ENCODE assay signal across 16 cellular contexts in the genomic region with DNA sequence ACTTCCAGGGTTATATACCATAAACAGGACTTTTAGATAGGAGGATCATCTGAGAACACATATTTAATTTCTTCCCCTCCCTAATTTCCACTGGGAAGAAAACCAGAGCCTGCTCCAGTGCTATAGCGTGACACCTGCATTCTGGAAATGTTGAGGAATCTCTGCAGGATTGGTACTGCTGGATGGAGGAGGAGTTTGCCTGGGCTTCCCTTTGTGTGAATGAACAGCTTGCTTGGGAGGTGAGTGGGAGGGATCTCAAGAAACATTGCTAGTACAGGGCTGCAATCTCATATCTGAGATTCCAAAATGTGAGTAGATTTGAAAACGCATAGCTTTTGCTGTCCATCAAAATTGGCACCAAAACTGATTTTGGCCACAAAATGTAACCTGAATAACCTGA.
A peak's percentile ranks its signal among the peaks of the same experiment; 100 is the strongest.
DNase-seq lines count a peak whose midpoint lies in the region; ATAC-seq and TF ChIP-seq lines count a peak whose summit lies in the region.
"Had no signal": no experiment of that assay in that cellular context is flagged by ENCODE, and none has a peak within 500 bp of the region (broad histone marks: within the 10 kb centered on the region; RNA-seq: fewer than 3 reads in every experiment).

No MANE protein-coding gene starts in this region.

- no peak overlapping the region for H3K9ac ChIP-seq in neural progenitor cell
- H3K9ac ChIP-seq: BLaER1 had no signal

- no peaks in the 10 kb centered on the region for H3K79me2 ChIP-seq in neural progenitor cell (ENCODE audit: low read depth)

- H3K4me2 ChIP-seq in neural progenitor cell, result peak overlapping the region; percentile 10
- H3K4me2 ChIP-seq: BLaER1 had no signal

- no peaks in the 10 kb centered on the region for H3K36me3 ChIP-seq in H7 (replicated peaks; ENCODE audit: control insufficient read depth, insufficient read depth, low read length)
- no peaks in the 10 kb centered on the region for H3K36me3 ChIP-seq in neural progenitor cell
- H3K36me3 ChIP-seq: BLaER1 had no signal

- peak; percentile 47 for DNase-seq in H7
- DNase-seq in iPS-NIHi11 (ENCODE audit: low spot score), result peak; percentile 20
- peak; percentile 27 for DNase-seq in neural progenitor cell (ENCODE audit: low spot score)
- DNase-seq in NCI-H187 treated with DMSO at 0.1 percent for 48 hours (lab: John Stamatoyannopoulos, UW), result no peak
- DNase-seq in NCI-H748 treated with DMSO at 0.1 percent for 48 hours (lab: John Stamatoyannopoulos, UW), result no peak
- DNase-seq: Caco-2; CD4-positive, CD25-positive, alpha-beta regulatory T cell; CD8-positive, alpha-beta T cell; DMS153; DND-41; GOT3; HCEC 1CT had no signal

- H3F3A ChIP-seq in neural progenitor cell (ENCODE audit: low read depth), result peaks cover 14% of the 10 kb centered on the region

- TF ChIP-seq CTCF in neural progenitor cell (IDR thresholded peaks at IDR 0.05), result no peak

- H2AFZ ChIP-seq in neural progenitor cell (replicated peaks), result no peak overlapping the region

- no peak overlapping the region for H3K27ac ChIP-seq in neural progenitor cell
- H3K27ac ChIP-seq: BLaER1, C4-2B had no signal

- H4K20me1 ChIP-seq in neural progenitor cell (ENCODE audit: low read depth), result no peaks in the 10 kb centered on the region
- H4K20me1 ChIP-seq: BLaER1 had no signal

- H3K27ac Mint-ChIP-seq in neural progenitor cell, result no peak overlapping the region
- H3K27ac Mint-ChIP-seq: B cell; CD4-positive, CD25-positive, alpha-beta regulatory T cell; CD8-positive, alpha-beta T cell had no signal

- peaks cover 32% of the 10 kb centered on the region for H3K4me1 ChIP-seq in neural progenitor cell
- H3K4me1 ChIP-seq: Caco-2 had no signal

- peaks cover 46% of the 10 kb centered on the region for H3K4me1 Mint-ChIP-seq in neural progenitor cell
- H3K4me1 Mint-ChIP-seq: B cell; CD4-positive, CD25-positive, alpha-beta regulatory T cell had no signal

- peaks cover 4% of the 10 kb centered on the region for H3K9me3 Mint-ChIP-seq in neural progenitor cell
- H3K9me3 Mint-ChIP-seq: CD8-positive, alpha-beta T cell had no signal

- H3K27me3 Mint-ChIP-seq in neural progenitor cell (ENCODE audit: insufficient read depth, low read depth), result peaks cover 2% of the 10 kb centered on the region
- H3K27me3 Mint-ChIP-seq: CD4-positive, CD25-positive, alpha-beta regulatory T cell had no signal

- H3K4me3 ChIP-seq in H7 (ENCODE audit: insufficient read depth, low read depth, low read length), result no peak overlapping the region
- no peak overlapping the region for H3K4me3 ChIP-seq in neural progenitor cell
- H3K4me3 ChIP-seq: BLaER1 had no signal

- H3K4me3 Mint-ChIP-seq in neural progenitor cell, result no peak overlapping the region
- H3K4me3 Mint-ChIP-seq: B cell; CD4-positive, CD25-positive, alpha-beta regulatory T cell; CD8-positive, alpha-beta T cell had no signal

- H3K27me3 ChIP-seq in H7 (ENCODE audit: control insufficient read depth, insufficient read depth, low read length), result no peaks in the 10 kb centered on the region; the same call in 1 of the 2 replicates
- no peaks in the 10 kb centered on the region for H3K27me3 ChIP-seq in neural progenitor cell
- H3K27me3 ChIP-seq: BLaER1 had no signal

- ATAC-seq in GM19328 (IDR thresholded peaks at IDR 0.05; ENCODE audit: unreplicated experiment), result no peak
- ATAC-seq: CD8-positive, alpha-beta T cell had no signal

- peaks cover 26% of the 10 kb centered on the region for H3K36me3 Mint-ChIP-seq in neural progenitor cell
- H3K36me3 Mint-ChIP-seq: CD4-positive, CD25-positive, alpha-beta regulatory T cell; CD8-positive, alpha-beta T cell had no signal

- no peaks in the 10 kb centered on the region for H3K9me3 ChIP-seq in neural progenitor cell (ENCODE audit: low read depth)
- H3K9me3 ChIP-seq: BLaER1, Caco-2 had no signal

Comparison
In these comparisons a context has a peak if more than half of its experiments do, and no peak if none do; other contexts are left out.
1. DNase-seq: peak in H7 (single experiment), iPS-NIHi11 (single experiment) and neural progenitor cell (single experiment); none in NCI-H187 treated with DMSO at 0.1 percent for 48 hours (single experiment) and NCI-H748 treated with DMSO at 0.1 percent for 48 hours (single experiment).